8 cellular contexts compared by ENCODE assay signal in genomic region chr14:24171422-24172260, GRCh38. TPM values are rescaled to one million over a fixed set of nuclear protein-coding genes. Genes with fewer than 3 reads are reported as not detected.
DNase-seq lines count a peak whose midpoint lies in the region; ATAC-seq, FAIRE-seq and TF ChIP-seq lines count a peak whose summit lies in the region.

Gene REC8 (plus strand): TSS chr14:24172080. CDS start chr14:24172553, 473 bp downstream.

- ATAC-seq in GM23338, result peak; percentile 92

- peak within 1 kb of the TSS; percentile 82 for H3K27ac Mint-ChIP-seq in GM23338

- H3K36me3 Mint-ChIP-seq in GM23338 (ENCODE audit: low read depth), result peaks cover 11% of the 10 kb centered on the region; the same call in 2 of the 3 replicates

- peak within 1 kb of the TSS; percentile 100 for H3K4me2 ChIP-seq in GM23338

- H3K27me3 Mint-ChIP-seq in GM23338 (ENCODE audit: insufficient read depth, low read depth, poor library complexity), result peaks cover 19% of the 10 kb centered on the region

- H4K20me1 ChIP-seq in GM23338 (replicated peaks; ENCODE audit: insufficient read depth), result no peaks in the 10 kb centered on the region; the same call in 1 of the 2 replicates

- H3K9me2 ChIP-seq in GM23338 (ENCODE audit: insufficient read depth), result no peaks in the 10 kb centered on the region

- peak within 1 kb of the TSS; percentile 81 for H3K4me3 ChIP-seq in GM23338

- H3K4me1 Mint-ChIP-seq in GM23338, result peaks cover 4% of the 10 kb centered on the region; the same call in 1 of the 3 replicates

- H3K36me3 ChIP-seq in ES-I3 (ENCODE audit: insufficient read depth, low read length), result no peaks in the 10 kb centered on the region
- H3K36me3 ChIP-seq in GM23338 (ENCODE audit: insufficient read depth), result no peaks in the 10 kb centered on the region

- TF ChIP-seq CTCF in GM23338 (conservative IDR thresholded peaks at IDR 0.05; ENCODE audit: low read depth in 2 of 2), result no peak

- peak within 1 kb of the TSS; percentile 87 for H3K4me3 Mint-ChIP-seq in GM23338

- H3K27me3 ChIP-seq in GM23338 (ENCODE audit: insufficient read depth), result no peaks in the 10 kb centered on the region

- H3K9me3 Mint-ChIP-seq in GM23338, result no peaks in the 10 kb centered on the region

- peaks cover 7% of the 10 kb centered on the region; the same call in 1 of the 2 replicates for H3F3A ChIP-seq in GM23338 (replicated peaks; ENCODE audit: low read depth)

- peak within 1 kb of the TSS; percentile 43; the same call in 1 of the 2 replicates for H3K27ac ChIP-seq in GM23338 (ENCODE audit: low read depth)

- H3K4me1 ChIP-seq in ES-I3 (ENCODE audit: insufficient read depth, low read length) (no peaks in the 10 kb centered on the region), GM23338 (ENCODE audit: insufficient read depth) (0 out of 2 replicates have a peak, but pooled peaks cover 3% of the 10 kb centered on the region)

- H3K9ac ChIP-seq in ES-I3 (ENCODE audit: low read depth, low read length), result peak within 1 kb of the TSS; percentile 69

- peak within 1 kb of the TSS; percentile 99 for H2AFZ ChIP-seq in GM23338

- DNase-seq in GM23338 (ENCODE audit: low spot score) (peak; percentile 100), NCI-H2107 (lab: John Stamatoyannopoulos, UW) (peak; percentile 100), middle frontal gyrus (ENCODE audit: extremely low spot score, low spot score) (peak; percentile 83), SW 1271 (lab: John Stamatoyannopoulos, UW) (no peak)
- peak; percentile 58 for DNase-seq in activated CD8-positive, alpha-beta memory T cell treated with anti-CD3 and anti-CD28 coated beads, Interleukin-2, amount 50 U/mL, for 1 hour (ENCODE audit: extremely low read depth)
- peak; percentile 55 for DNase-seq in stimulated activated CD8-positive, alpha-beta memory T cell treated with anti-CD3 and anti-CD28 coated beads, Interleukin-4, amount 100 ng/mL, for 24 hours (ENCODE audit: low read depth)

- FAIRE-seq in endometrium (lab: Jason Lieb, UNC), result peak; percentile 77

- no peaks in the 10 kb centered on the region for H3K79me2 ChIP-seq in GM23338 (replicated peaks; ENCODE audit: insufficient read depth)

- no peaks in the 10 kb centered on the region for H3K9me3 ChIP-seq in ES-I3 (ENCODE audit: control insufficient read depth, insufficient read depth, low read length)

TF ChIP-seq in GM23338, 12 proteins besides CTCF, POLR2A, EP300 and RAD21:
- TF ChIP-seq ZNF331 (CRISPR knock-in tag; IDR thresholded peaks at IDR 0.05; ENCODE audit: low read depth) (no peak), ETS1 (IDR thresholded peaks at IDR 0.05) (peak; percentile 10; the same call in 1 of the 2 replicates), CREB1 (CRISPR knock-in tag; IDR thresholded peaks at IDR 0.05; ENCODE audit: low read depth) (no peak), REST (IDR thresholded peaks at IDR 0.05; ENCODE audit: unreplicated experiment) (no peak), EZH2phosphoT487 (IDR thresholded peaks at IDR 0.05; ENCODE audit: unreplicated experiment) (no peak), JUNB (IDR thresholded peaks at IDR 0.05; ENCODE audit: unreplicated experiment) (no peak), POLR2AphosphoS5 (IDR thresholded peaks at IDR 0.05; ENCODE audit: low read depth) (peak; percentile 49; the same call in 1 of the 2 replicates), EZH2 (IDR thresholded peaks at IDR 0.05; ENCODE audit: low read depth, unreplicated experiment) (no peak), ZNF462 (CRISPR knock-in tag; IDR thresholded peaks at IDR 0.05) (no peak)

RNA-seq across cellular contexts. Expression of gene REC8, which starts in this region (rescaled TPM):
- total RNA-seq in GM23338 (2014; rRNA removed; shearing (Covaris generic)), result 23.6 and 25.7 TPM in 2 replicates
- 36.8 and 38.8 TPM in 2 replicates for polyA plus RNA-seq in GM23338 (2016; fragmentation: Nextera tagmentation; extraction: Ambion mirVana)

Comparison
In these comparisons a context has a peak if more than half of its experiments do, and no peak if none do; other contexts are left out.
1. DNase-seq: peak in GM23338 (single experiment), NCI-H2107 (single experiment), activated CD8-positive, alpha-beta memory T cell treated with anti-CD3 and anti-CD28 coated beads, Interleukin-2, amount 50 U/mL, for 1 hour (single experiment), middle frontal gyrus (single experiment) and stimulated activated CD8-positive, alpha-beta memory T cell treated with anti-CD3 and anti-CD28 coated beads, Interleukin-4, amount 100 ng/mL, for 24 hours (single experiment); none in SW 1271 (0 of 2).